ENCODE assay signal across 8 cellular contexts in the genomic region with DNA sequence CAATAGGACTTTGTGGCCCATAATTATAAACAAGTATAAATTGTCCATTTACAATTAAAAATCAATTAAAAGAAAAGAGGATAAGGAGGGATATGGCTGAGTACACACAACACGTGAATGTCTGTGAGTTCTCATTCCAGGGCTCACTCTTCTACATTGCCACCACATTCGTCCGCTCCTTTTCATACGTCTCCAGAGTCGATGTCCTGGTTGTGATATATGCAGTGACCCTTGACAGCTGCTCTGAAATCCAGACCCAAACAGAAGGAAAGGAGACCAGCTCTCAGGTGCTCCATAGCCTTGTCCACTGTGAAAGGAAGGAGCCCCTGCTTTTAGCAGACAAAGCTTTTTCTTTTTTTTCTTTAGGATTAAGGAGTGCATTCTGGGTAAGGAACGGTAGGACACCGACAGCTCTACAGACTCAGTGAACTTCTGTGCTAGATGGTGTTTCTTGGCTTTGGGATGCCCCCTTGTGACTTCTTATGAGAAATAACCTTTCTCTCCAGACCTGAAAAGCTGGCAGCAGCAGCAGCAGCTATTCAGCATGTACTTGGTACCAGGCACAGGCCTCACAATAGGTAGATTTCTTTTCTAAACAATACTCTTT. TPM values are rescaled to one million over a fixed set of nuclear protein-coding genes. Genes with fewer than 3 reads are reported as not detected.
DNase-seq lines count a peak whose midpoint lies in the region; TF ChIP-seq lines count a peak whose summit lies in the region.

No MANE protein-coding gene starts in this region.

- 78% methylated on average over 7 of the region's 7 CpGs for WGBS in liver

- no peaks in the 10 kb centered on the region for H3K9me3 ChIP-seq in liver (ENCODE audit: control insufficient read depth in 4 of 4, low read length in 3 of 4)

- no peak overlapping the region for H3K27ac ChIP-seq in liver (ENCODE audit: low read depth in 1 of 2, low read length in 2 of 2)

- peak; percentile 45 for TF ChIP-seq CTCF in cardiac fibroblast (IDR thresholded peaks at IDR 0.05; ENCODE audit: low read depth, low read length)
- TF ChIP-seq CTCF in liver (IDR thresholded peaks at IDR 0.05; ENCODE audit: low read depth, low read length, missing input control) = peak; percentile 13

- H3K4me3 ChIP-seq in cardiac fibroblast (replicated peaks in 1 of 2; ENCODE audit: low read depth in 2 of 2, low read length in 2 of 2) (no peak overlapping the region), liver (ENCODE audit: low read depth in 1 of 3, low read length in 3 of 3) (no peak overlapping the region)

- DNase-seq in DMS114 treated with DMSO at 0.1 percent for 48 hours (lab: John Stamatoyannopoulos, UW; ENCODE audit: unreplicated experiment) (peak; percentile 72), HPDE6-E6E7 (ENCODE audit: extremely low spot score) (peak; percentile 35), NCI-H82 (lab: John Stamatoyannopoulos, UW) (peak; percentile 90), cardiac fibroblast (ENCODE audit: low read depth in 2 of 2) (peak; percentile 89 to 90), amniotic stem cell (lab: John Stamatoyannopoulos, UW) (no peak), cerebellar nuclear complex (lab: John Stamatoyannopoulos, UW) (no peak), GM19240 (ENCODE audit: insufficient read length, low spot score) (no peak)

- H3K27me3 ChIP-seq in liver (ENCODE audit: control insufficient read depth in 4 of 4, insufficient read depth in 4 of 4, low read length in 3 of 4) = no peaks in the 10 kb centered on the region

- H3K9ac ChIP-seq in liver (ENCODE audit: low read depth in 1 of 2, low read length in 2 of 2) = no peak overlapping the region

- H3K36me3 ChIP-seq in liver (ENCODE audit: control insufficient read depth in 4 of 4, insufficient read depth in 3 of 4, low read depth in 1 of 4, low read length in 3 of 4) = peaks cover 12 to 44% (median 32%) of the 10 kb centered on the region in 4 donors

- H3K4me1 ChIP-seq in liver (ENCODE audit: control insufficient read depth in 4 of 4, insufficient read depth in 4 of 4, low read length in 3 of 4) = no peaks in the 10 kb centered on the region

- peak; percentile 53 to 65 for TF ChIP-seq RAD21 in liver (IDR thresholded peaks at IDR 0.05)

TF ChIP-seq in liver, 16 proteins besides CTCF, POLR2A, EP300 and RAD21:
- TF ChIP-seq TAF1 (conservative IDR thresholded peaks at IDR 0.05) (no peak), YY1 (IDR thresholded peaks at IDR 0.05) (no peak), HNF4A (conservative IDR thresholded peaks at IDR 0.05) (peak in 1 of 2 donors; percentile 37), RXRA (IDR thresholded peaks at IDR 0.05) (peak in 1 of 2 donors; percentile 27)

RNA-seq across cellular contexts. Expression of a gene that starts 19.7 kb away (rescaled TPM):
- total RNA-seq in liver = under 1 TPM in 1 of 2 donors, not detected in 1; 0.08 TPM
- not detected for polyA plus RNA-seq in liver

RNA-seq across cellular contexts. Expression of a gene that starts 51.5 kb away (rescaled TPM):
- 100 to 1,000 TPM in 1 of 2 donors, 10 to 100 TPM in 1; 11.0 to 137 TPM for total RNA-seq in liver
- polyA plus RNA-seq in liver = 10 to 100 TPM; 10.4 to 16.1 TPM

RNA-seq across cellular contexts. Expression of a gene that starts 54.3 kb away (rescaled TPM):
- 1 to 10 TPM; 5.3 to 7.7 TPM for total RNA-seq in liver
- 10 to 100 TPM in 1 of 2 donors, 1 to 10 TPM in 1; 9.0 to 10.4 TPM for polyA plus RNA-seq in liver

RNA-seq across cellular contexts. Expression of a gene that starts 54.5 kb away (rescaled TPM):
- 10 to 100 TPM; 37.6 to 67.2 TPM for total RNA-seq in liver
- 10 to 100 TPM; 85.1 to 94.2 TPM for polyA plus RNA-seq in liver

Comparison
In these comparisons a context has a peak if more than half of its experiments do, and no peak if none do; other contexts are left out.
1. DNase-seq: peak in DMS114 treated with DMSO at 0.1 percent for 48 hours (single experiment), HPDE6-E6E7 (single experiment), NCI-H82 (single experiment) and cardiac fibroblast (2 of 2); none in amniotic stem cell (single experiment), cerebellar nuclear complex (0 of 2) and GM19240 (single experiment).